ENCODE assay signal across 1 cellular context in genomic region chr20:8855315-8855714, GRCh38.
TF ChIP-seq lines count a peak whose summit lies in the region.

No MANE protein-coding gene starts in this region.

TF ChIP-seq in GM23338, 12 proteins besides CTCF, POLR2A, EP300 and RAD21 (continued from another document):
- TF ChIP-seq ZNF114 (CRISPR knock-in tag; IDR thresholded peaks at IDR 0.05) (no peak), POLR2AphosphoS5 (IDR thresholded peaks at IDR 0.05; ENCODE audit: low read depth) (no peak), ETS1 (IDR thresholded peaks at IDR 0.05) (no peak), REST (IDR thresholded peaks at IDR 0.05; ENCODE audit: unreplicated experiment) (no peak), ZNF331 (CRISPR knock-in tag; IDR thresholded peaks at IDR 0.05; ENCODE audit: low read depth) (no peak)
